Comparison of ENCODE assay signal across 33 cellular contexts in the genomic region with DNA sequence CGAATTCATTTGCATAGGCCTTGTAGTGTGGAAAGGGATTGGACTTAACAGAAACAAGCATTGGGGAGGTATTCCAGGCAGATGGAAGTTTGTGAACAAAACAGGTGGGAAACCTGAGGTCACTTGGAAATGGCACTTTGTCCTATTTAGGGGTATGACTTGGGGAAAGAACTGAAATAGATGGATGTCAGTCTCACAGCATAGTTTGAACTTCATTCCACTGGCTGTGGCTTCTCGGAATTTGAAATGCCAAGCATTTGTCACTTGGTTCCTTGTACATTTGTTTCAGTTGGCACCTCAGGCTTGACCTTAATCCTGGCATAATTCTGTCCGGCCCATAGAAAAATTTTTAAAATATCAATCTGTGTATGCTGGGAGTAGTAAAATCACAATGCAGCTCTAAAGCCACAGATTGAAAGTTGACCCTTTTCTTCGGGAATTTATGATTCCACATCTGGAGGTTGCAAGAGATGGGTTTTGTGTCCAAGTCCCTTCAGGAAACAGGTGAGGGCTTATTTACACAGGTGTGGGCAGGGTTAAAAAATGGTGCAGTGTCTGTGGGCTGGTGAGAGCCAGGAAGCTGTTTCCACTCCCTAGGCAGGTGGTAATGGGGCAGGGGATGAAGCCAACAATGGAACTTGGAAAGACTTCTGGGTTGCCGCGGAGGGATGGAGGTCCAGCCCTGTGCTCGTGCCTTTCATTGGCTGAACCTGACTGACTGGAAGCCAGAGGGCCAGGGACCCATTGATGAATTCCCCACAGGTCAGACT. TPM values are rescaled to one million over a fixed set of nuclear protein-coding genes. Genes with fewer than 3 reads are reported as not detected.
"Had no signal": no experiment of that assay in that cellular context is flagged by ENCODE, and none has a peak within 500 bp of the region (broad histone marks: within the 10 kb centered on the region; RNA-seq: fewer than 3 reads in every experiment).

No MANE protein-coding gene starts in this region.

- H3K27me3 Mint-ChIP-seq: activated naive CD8-positive, alpha-beta T cell treated with anti-CD3 and anti-CD28 coated beads for 36 hours had no signal

- H3K36me3 ChIP-seq: adrenal gland, left ventricle myocardium inferior, pancreas, prostate gland, thyroid gland, upper lobe of left lung, vagina, WERI-Rb-1 had no signal

- H3K4me3 ChIP-seq: adrenal gland, body of pancreas, left ventricle myocardium inferior, lung, mucosa of descending colon, pancreas, prostate gland, thyroid gland, upper lobe of left lung, vagina had no signal

- H3K27ac Mint-ChIP-seq: activated naive CD4-positive, alpha-beta T cell treated with anti-CD3 and anti-CD28 coated beads for 36 hours; activated naive CD8-positive, alpha-beta T cell treated with anti-CD3 and anti-CD28 coated beads for 36 hours; activated T-helper 1 cell treated with anti-CD3 and anti-CD28 coated beads, Interleukin-12 subunit alpha, Interleukin-12 subunit beta, Interleukin-2, Interleukin-4 antibody, amounts not matched to agents 30 ng/mL and 10 ng/mL and 1 ng/mL, durations not matched to agents 14 hours and 24 hours and 36 hours; stimulated activated effector memory CD8-positive, alpha-beta T cell treated with anti-CD3 and anti-CD28 coated beads, Interleukin-12 subunit alpha, Interleukin-12 subunit beta, amount 100 ng/mL, for 72 hours; stimulated activated naive CD8-positive, alpha-beta T cell treated with anti-CD3 and anti-CD28 coated beads, Interleukin-15, Interleukin-2, amounts not matched to agents 100 ng/mL and 50 ng/mL, for 24 hours had no signal

- DNase-seq: activated CD4-positive, alpha-beta T cell treated with anti-CD3 and anti-CD28 coated beads for 48 hours; activated CD4-positive, alpha-beta T cell treated with anti-CD3 and anti-CD28 coated beads, Interleukin-2, amount 50 U/mL, for 48 hours; activated CD8-positive, alpha-beta memory T cell treated with anti-CD3 and anti-CD28 coated beads, Interleukin-2, amount 50 U/mL, for 4 hours; activated effector memory CD4-positive, alpha-beta T cell treated with anti-CD3 and anti-CD28 coated beads, Interleukin-2, amount 50 U/mL, for 16 hours; activated naive CD4-positive, alpha-beta T cell treated with anti-CD3 and anti-CD28 coated beads for 36 hours; activated naive CD8-positive, alpha-beta T cell treated with anti-CD3 and anti-CD28 coated beads for 36 hours; activated T-cell treated with anti-CD3 and anti-CD28 coated beads, Interleukin-2, amount 50 U/mL, for 1 hour; adrenal gland; aorta; body of pancreas; effector CD8-positive, alpha-beta T cell; islet precursor cell; left ventricle myocardium inferior; mesendoderm; mucosa of descending colon; naive B cell; pancreas; retina; small intestine; stimulated activated CD4-positive, alpha-beta T cell treated with anti-CD3 and anti-CD28 coated beads, Interleukin-4, amount 100 ng/mL, for 24 hours; T1000; thyroid gland; upper lobe of left lung; WERI-Rb-1 had no signal

- H3K36me3 Mint-ChIP-seq: activated naive CD8-positive, alpha-beta T cell treated with anti-CD3 and anti-CD28 coated beads for 36 hours; naive B cell; stimulated activated effector memory CD8-positive, alpha-beta T cell treated with anti-CD3 and anti-CD28 coated beads, Interleukin-12 subunit alpha, Interleukin-12 subunit beta, amount 100 ng/mL, for 72 hours had no signal

- H3K4me1 Mint-ChIP-seq: activated naive CD8-positive, alpha-beta T cell treated with anti-CD3 and anti-CD28 coated beads for 36 hours; naive B cell; stimulated activated effector memory CD8-positive, alpha-beta T cell treated with anti-CD3 and anti-CD28 coated beads, Interleukin-12 subunit alpha, Interleukin-12 subunit beta, amount 100 ng/mL, for 72 hours had no signal

- H3K27ac ChIP-seq: adrenal gland, body of pancreas, epithelial cell of prostate, left ventricle myocardium inferior, pancreas, prostate gland, thyroid gland, upper lobe of left lung, vagina, WERI-Rb-1 had no signal

- H3K9me3 ChIP-seq: adrenal gland, body of pancreas, left ventricle myocardium inferior, mucosa of descending colon, pancreas, prostate gland, thyroid gland, upper lobe of left lung, vagina had no signal

- H3K27me3 ChIP-seq: adrenal gland, body of pancreas, pancreas, thyroid gland, upper lobe of left lung, vagina had no signal

- H3K9me3 Mint-ChIP-seq: activated naive CD4-positive, alpha-beta T cell treated with anti-CD3 and anti-CD28 coated beads for 36 hours; activated naive CD8-positive, alpha-beta T cell treated with anti-CD3 and anti-CD28 coated beads for 36 hours; activated T-helper 1 cell treated with anti-CD3 and anti-CD28 coated beads, Interleukin-12 subunit alpha, Interleukin-12 subunit beta, Interleukin-2, Interleukin-4 antibody, amounts not matched to agents 30 ng/mL and 10 ng/mL and 1 ng/mL, durations not matched to agents 14 hours and 24 hours and 36 hours; naive B cell; stimulated activated effector memory CD8-positive, alpha-beta T cell treated with anti-CD3 and anti-CD28 coated beads, Interleukin-12 subunit alpha, Interleukin-12 subunit beta, amount 100 ng/mL, for 72 hours; stimulated activated naive CD8-positive, alpha-beta T cell treated with anti-CD3 and anti-CD28 coated beads, Interleukin-15, Interleukin-2, amounts not matched to agents 100 ng/mL and 50 ng/mL, for 24 hours had no signal

- H3K4me3 Mint-ChIP-seq: activated naive CD4-positive, alpha-beta T cell treated with anti-CD3 and anti-CD28 coated beads for 36 hours; activated naive CD8-positive, alpha-beta T cell treated with anti-CD3 and anti-CD28 coated beads for 36 hours; activated T-helper 1 cell treated with anti-CD3 and anti-CD28 coated beads, Interleukin-12 subunit alpha, Interleukin-12 subunit beta, Interleukin-2, Interleukin-4 antibody, amounts not matched to agents 30 ng/mL and 10 ng/mL and 1 ng/mL, durations not matched to agents 14 hours and 24 hours and 36 hours; naive B cell; stimulated activated effector memory CD8-positive, alpha-beta T cell treated with anti-CD3 and anti-CD28 coated beads, Interleukin-12 subunit alpha, Interleukin-12 subunit beta, amount 100 ng/mL, for 72 hours; stimulated activated naive CD8-positive, alpha-beta T cell treated with anti-CD3 and anti-CD28 coated beads, Interleukin-15, Interleukin-2, amounts not matched to agents 100 ng/mL and 50 ng/mL, for 24 hours had no signal

RNA-seq across cellular contexts. Expression of a gene that starts 39.2 kb away (rescaled TPM):
- total RNA-seq: activated CD8-positive, alpha-beta memory T cell treated with anti-CD3 and anti-CD28 coated beads for 36 hours; dermis microvascular lymphatic vessel endothelial cell had no signal
